In genomic region chr6:32995448-32995847, GRCh38 we compare ENCODE assay signal across 29 cellular contexts. TPM values are rescaled to one million over a fixed set of nuclear protein-coding genes. Genes with fewer than 3 reads are reported as not detected.
"Had no signal": no experiment of that assay in that cellular context is flagged by ENCODE, and none has a peak within 500 bp of the region (broad histone marks: within the 10 kb centered on the region; RNA-seq: fewer than 3 reads in every experiment).

No MANE protein-coding gene starts in this region.

- ATAC-seq: effector memory CD8-positive, alpha-beta T cell; esophagus mucosa; foreskin keratinocyte; gastrocnemius medialis; gastroesophageal sphincter; heart left ventricle; heart right ventricle had no signal

- H3K4me1 ChIP-seq: colonic mucosa, esophagus muscularis mucosa, esophagus squamous epithelium, foreskin keratinocyte, gastrocnemius medialis, gastroesophageal sphincter, heart right ventricle had no signal

- H3K4me3 ChIP-seq: colonic mucosa, coronary artery, dorsolateral prefrontal cortex, esophagus muscularis mucosa, esophagus squamous epithelium, gastrocnemius medialis, gastroesophageal sphincter, heart left ventricle, heart right ventricle had no signal

- H3K27ac ChIP-seq: colonic mucosa, coronary artery, dorsolateral prefrontal cortex, epithelial cell of prostate, esophagus muscularis mucosa, esophagus squamous epithelium, foreskin keratinocyte, gastrocnemius medialis, gastroesophageal sphincter, heart left ventricle, heart right ventricle had no signal

- H3K27me3 ChIP-seq: colonic mucosa, gastrocnemius medialis had no signal

- H3K9me3 ChIP-seq: colonic mucosa, esophagus muscularis mucosa, esophagus squamous epithelium, gastrocnemius medialis, gastroesophageal sphincter, heart left ventricle, heart right ventricle had no signal

- H3K36me3 ChIP-seq: colonic mucosa, esophagus muscularis mucosa, esophagus squamous epithelium, gastrocnemius medialis, gastroesophageal sphincter, heart left ventricle, heart right ventricle had no signal

- DNase-seq: colonic mucosa; cortex of kidney; dermis blood vessel endothelial cell; dorsolateral prefrontal cortex; effector CD4-positive, alpha-beta T cell; effector CD8-positive, alpha-beta T cell; effector memory CD4-positive, alpha-beta T cell; effector memory CD8-positive, alpha-beta T cell; endodermal cell; erythroblast; esophagus squamous epithelium; foreskin fibroblast; foreskin keratinocyte; foreskin melanocyte; gastrocnemius medialis; glutamatergic neuron; head of caudate nucleus; heart left ventricle; heart right ventricle had no signal

RNA-seq across cellular contexts. Expression of gene HLA-DOA, which starts 13.9 kb away (rescaled TPM):
- total RNA-seq: dermis blood vessel endothelial cell, dermis microvascular lymphatic vessel endothelial cell, endothelial cell of umbilical vein, fibroblast of lung, fibroblast of villous mesenchyme, foreskin keratinocyte, glomerular endothelial cell had no signal
- polyA plus RNA-seq: endothelial cell of umbilical vein, fibroblast of lung, foreskin keratinocyte had no signal

RNA-seq across cellular contexts. Expression of gene HLA-DMB, which starts 54.6 kb away (rescaled TPM):
- total RNA-seq: endothelial cell of umbilical vein had no signal
- polyA plus RNA-seq: foreskin keratinocyte had no signal
